In genomic region chr17:45060824-45061605, GRCh38 we compare ENCODE assay signal across 8 cellular contexts. TPM values are rescaled to one million over a fixed set of nuclear protein-coding genes. Genes with fewer than 3 reads are reported as not detected.
A peak's percentile ranks its signal among the peaks of the same experiment; 100 is the strongest.
DNase-seq lines count a peak whose midpoint lies in the region; ATAC-seq and TF ChIP-seq lines count a peak whose summit lies in the region.

Gene NMT1 (plus strand): TSS chr17:45061317. CDS start chr17:45061330, 13 bp downstream.

- H3K36me3 ChIP-seq in KMS-11 (ENCODE audit: insufficient read depth) (no peaks in the 10 kb centered on the region), Peyer's patch (no peaks in the 10 kb centered on the region), muscle layer of colon (ENCODE audit: insufficient read depth, low read length) (no peaks in the 10 kb centered on the region)

- peak within 1 kb of the TSS; percentile 82 for H2AFZ ChIP-seq in KMS-11 (ENCODE audit: low read depth)

- peak within 1 kb of the TSS; percentile 70 for H3K27ac ChIP-seq in KMS-11
- H3K27ac ChIP-seq in Peyer's patch = peak within 1 kb of the TSS; percentile 83 to 94 (median 88)
- peak within 1 kb of the TSS; percentile 93 for H3K27ac ChIP-seq in muscle layer of colon (ENCODE audit: low read depth, low read length)

- H3K4me3 ChIP-seq in KMS-11 (IDR thresholded peaks at IDR 0.05; ENCODE audit: insufficient read depth, low read depth, low read length) (peak within 1 kb of the TSS; percentile 1), Peyer's patch (peak within 1 kb of the TSS; percentile 73 to 85 (median 76)), muscle layer of colon (ENCODE audit: low read depth in 1 of 2, low read length in 2 of 2) (peak within 1 kb of the TSS; percentile 70 to 99)

- TF ChIP-seq CTCF in KMS-11 (conservative IDR thresholded peaks at IDR 0.05; ENCODE audit: low read depth, low read length) (peak; percentile 9; the same call in 1 of the 2 replicates), Peyer's patch (IDR thresholded peaks at IDR 0.05) (peak in 3 of 6 experiments; percentile 1 to 17 (median 16))

- H3K4me1 ChIP-seq in KMS-11 (ENCODE audit: low read depth, poor library complexity, severe bottlenecking) (peaks cover 27% of the 10 kb centered on the region), Peyer's patch (peaks cover 0 to 47% (median 12%) of the 10 kb centered on the region in 4 donors), muscle layer of colon (ENCODE audit: insufficient read depth, low read length) (peaks cover 30% of the 10 kb centered on the region)

- peak; percentile 65 to 89 for TF ChIP-seq POLR2A in Peyer's patch (IDR thresholded peaks at IDR 0.05)

- H4K20me1 ChIP-seq in KMS-11 (ENCODE audit: insufficient read depth) = no peaks in the 10 kb centered on the region

- H3K9ac ChIP-seq in KMS-11 (peak within 1 kb of the TSS; percentile 84), muscle layer of colon (ENCODE audit: low read length) (peak within 1 kb of the TSS; percentile 96)

- peaks cover 58% of the 10 kb centered on the region for H3K79me2 ChIP-seq in KMS-11 (ENCODE audit: insufficient read depth, low read depth)

- no peaks in the 10 kb centered on the region for H3K27me3 ChIP-seq in KMS-11 (ENCODE audit: insufficient read depth, low read depth)
- H3K27me3 ChIP-seq in Peyer's patch = no peaks in the 10 kb centered on the region
- no peaks in the 10 kb centered on the region for H3K27me3 ChIP-seq in muscle layer of colon (ENCODE audit: control insufficient read depth in 1 of 2, insufficient read depth in 2 of 2, low read length in 2 of 2)

- DNase-seq in DMS53 treated with DMSO at 0.1 percent for 48 hours (lab: John Stamatoyannopoulos, UW; ENCODE audit: unreplicated experiment) = peak; percentile 99
- DNase-seq in Peyer's patch = peak; percentile 95 to 99 (median 97)
- DNase-seq in activated T-cell treated with anti-CD3 and anti-CD28 coated beads, Interleukin-2, amount 50 U/mL, for 48 hours = peak; percentile 97
- peak; percentile 89 for DNase-seq in stimulated activated CD8-positive, alpha-beta memory T cell treated with anti-CD3 and anti-CD28 coated beads, Interleukin-7, amount 100 ng/mL, for 24 hours (ENCODE audit: low read depth)

- H3K4me2 ChIP-seq in KMS-11 = peak within 1 kb of the TSS; percentile 81

- ATAC-seq in GM21737 (IDR thresholded peaks at IDR 0.05; ENCODE audit: unreplicated experiment) (peak; percentile 76), esophagus mucosa (peak; percentile 97)

- H3K9me3 ChIP-seq in Peyer's patch (no peaks in the 10 kb centered on the region), muscle layer of colon (ENCODE audit: low read length) (no peaks in the 10 kb centered on the region)

RNA-seq across cellular contexts. Expression of gene NMT1, which starts in this region (rescaled TPM):
- total RNA-seq in Peyer's patch (100 to 1,000 TPM in 1 of 4 donors, 10 to 100 TPM in 3; 60.9 to 111 (median 77.1) TPM), esophagus mucosa (63.0 TPM)

Comparison
In these comparisons a context has a peak if more than half of its experiments do, and no peak if none do; other contexts are left out.
1. Peak in every context shown above with its lines: DNase-seq, ATAC-seq, H3K4me3 ChIP-seq and H3K27ac ChIP-seq.
2. H3K4me3 ChIP-seq: peak in every context shown above with its lines; median percentile 84 in muscle layer of colon; 76 in Peyer's patch; 1 in KMS-11.